8 cellular contexts compared by ENCODE assay signal in the genomic region with DNA sequence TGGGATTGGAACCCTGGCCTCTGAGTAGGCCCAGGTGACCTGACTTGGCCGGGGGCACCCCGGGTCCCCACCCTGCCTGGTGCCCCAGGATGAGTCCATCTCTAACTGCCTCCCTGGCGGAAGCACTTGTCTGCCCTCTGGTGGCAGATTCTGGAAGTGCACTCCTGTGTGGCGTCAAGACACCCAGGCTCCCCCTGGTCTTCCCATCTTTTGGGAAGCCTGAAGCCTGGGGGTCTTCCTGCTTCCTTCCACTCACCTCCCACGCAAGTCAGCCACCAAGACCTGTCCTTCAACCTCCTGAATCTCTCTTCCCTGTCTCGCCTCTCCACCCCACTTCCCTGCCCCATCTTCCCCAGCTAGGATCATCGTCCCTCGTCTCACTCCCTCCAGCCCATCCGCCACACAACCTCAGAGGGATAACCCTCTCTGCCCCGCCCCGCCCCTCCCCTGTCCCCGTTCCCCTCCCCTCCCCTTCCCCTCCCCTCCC. TPM values are rescaled to one million over a fixed set of nuclear protein-coding genes. Genes with fewer than 3 reads are reported as not detected.
DNase-seq lines count a peak whose midpoint lies in the region; ATAC-seq and TF ChIP-seq lines count a peak whose summit lies in the region.

No MANE protein-coding gene starts in this region.

- H3K4me1 ChIP-seq in parathyroid adenoma (no peaks in the 10 kb centered on the region), transverse colon (peaks cover 0 to 10% (median 5%) of the 10 kb centered on the region in 4 donors)

- intact Hi-C loops in transverse colon (cut with DNase I; ENCODE audit: low total_unique reads) = no loop called here

- in situ Hi-C loops in transverse colon (cut with MboI; ENCODE audit: low pct_ligation_motif_present in 1 of 4, low pct_unique_long_range_greater_than_20kb in 1 of 4, low sequenced_read_pairs in 3 of 4) = loop anchor here in 2 of 4 donors (5.0 to 10.0 kb wide), 2 partner anchors 77 to 79 kb away; partner anchors contain the start of gene CD79A (in 1 of the 2)

- DNase-seq in DMS53 (lab: John Stamatoyannopoulos, UW) (peak; percentile 80), glomerular visceral epithelial cell (ENCODE audit: extremely low spot score) (peak; percentile 76), transverse colon (peak; percentile 89)
- DNase-seq in activated gamma-delta T cell treated with anti-CD3 and anti-CD28 coated beads, Interleukin-2, amount 50 U/mL, for 16 hours (ENCODE audit: low read depth) = peak; percentile 88

- no peaks in the 10 kb centered on the region for H3K36me3 ChIP-seq in parathyroid adenoma (ENCODE audit: control insufficient read depth, insufficient read depth, low read length)
- H3K36me3 ChIP-seq in transverse colon = no peaks in the 10 kb centered on the region

- H3K9ac ChIP-seq in parathyroid adenoma = no peak overlapping the region

- TF ChIP-seq POLR2A in Raji (IDR thresholded peaks at IDR 0.05; ENCODE audit: insufficient read depth, low read depth, low read length) (peak; percentile 36; the same call in 1 of the 2 replicates), transverse colon (IDR thresholded peaks at IDR 0.05) (no peak)

- TF ChIP-seq CTCF in parathyroid adenoma (IDR thresholded peaks at IDR 0.05) (peak; percentile 99), transverse colon (IDR thresholded peaks at IDR 0.05) (peak; percentile 96 to 100 (median 99))

- no peak overlapping the region for H3K4me2 ChIP-seq in parathyroid adenoma (ENCODE audit: low read length)

- 5 to 6% methylated on average over 5 to 9 of the region's 12 CpGs for WGBS in transverse colon (ENCODE audit: low coverage in 1 of 2), 2 donors

- no peak overlapping the region for H2AFZ ChIP-seq in parathyroid adenoma

- H3K4me3 ChIP-seq in parathyroid adenoma (ENCODE audit: low read depth, low read length) = no peak overlapping the region
- no peak overlapping the region for H3K4me3 ChIP-seq in transverse colon

- no peaks in the 10 kb centered on the region for H3K9me3 Mint-ChIP-seq in IgD-negative memory B cell

- H3K4me1 Mint-ChIP-seq in IgD-negative memory B cell = peaks cover 13 to 21% (median 18%) of the 10 kb centered on the region in 3 donors

- no peak for TF ChIP-seq EP300 in transverse colon (IDR thresholded peaks at IDR 0.05; ENCODE audit: low read depth)

- H3K27me3 Mint-ChIP-seq in IgD-negative memory B cell = peaks cover 1% of the 10 kb centered on the region

- H3K9me3 ChIP-seq in parathyroid adenoma (ENCODE audit: control insufficient read depth, low read length) = no peaks in the 10 kb centered on the region
- H3K9me3 ChIP-seq in transverse colon = no peaks in the 10 kb centered on the region

- peak overlapping the region in 2 of 4 donors; percentile 72 to 84 for H3K4me3 Mint-ChIP-seq in IgD-negative memory B cell

- ATAC-seq in HG02759 (IDR thresholded peaks at IDR 0.05; ENCODE audit: unreplicated experiment) = no peak

- no peaks in the 10 kb centered on the region for H3K36me3 Mint-ChIP-seq in IgD-negative memory B cell

- H3K79me2 ChIP-seq in parathyroid adenoma = no peaks in the 10 kb centered on the region

- H3K27ac Mint-ChIP-seq in IgD-negative memory B cell = peak overlapping the region in 2 of 3 donors; percentile 40 to 97

- H3K27ac ChIP-seq in parathyroid adenoma = no peak overlapping the region
- H3K27ac ChIP-seq in transverse colon = no peak overlapping the region

- H3K27me3 ChIP-seq in parathyroid adenoma (ENCODE audit: control insufficient read depth, insufficient read depth, low read length) (no peaks in the 10 kb centered on the region), transverse colon (no peaks in the 10 kb centered on the region)

RNA-seq across cellular contexts. Expression of gene RABAC1, which starts 7.4 kb away (rescaled TPM):
- polyA plus RNA-seq in IgD-negative memory B cell = 178 TPM
- total RNA-seq in transverse colon = 100 to 1,000 TPM in 3 of 4 donors, 10 to 100 TPM in 1; 75.6 to 235 (median 165) TPM

RNA-seq across cellular contexts. Expression of gene ERFL, which starts 23.5 kb away (rescaled TPM):
- polyA plus RNA-seq in IgD-negative memory B cell = not detected
- total RNA-seq in transverse colon = 1 to 10 TPM in 2 of 4 donors, under 1 TPM in 2; 0.27 to 1.9 (median 0.95) TPM

RNA-seq across cellular contexts. Expression of gene ATP1A3, which starts 42.3 kb away (rescaled TPM):
- polyA plus RNA-seq in IgD-negative memory B cell = 1.2 TPM
- total RNA-seq in transverse colon = 1 to 10 TPM in 2 of 4 donors, under 1 TPM in 1, not detected in 1; 0.20 to 1.1 (median 1.1) TPM
